In the genomic region with DNA sequence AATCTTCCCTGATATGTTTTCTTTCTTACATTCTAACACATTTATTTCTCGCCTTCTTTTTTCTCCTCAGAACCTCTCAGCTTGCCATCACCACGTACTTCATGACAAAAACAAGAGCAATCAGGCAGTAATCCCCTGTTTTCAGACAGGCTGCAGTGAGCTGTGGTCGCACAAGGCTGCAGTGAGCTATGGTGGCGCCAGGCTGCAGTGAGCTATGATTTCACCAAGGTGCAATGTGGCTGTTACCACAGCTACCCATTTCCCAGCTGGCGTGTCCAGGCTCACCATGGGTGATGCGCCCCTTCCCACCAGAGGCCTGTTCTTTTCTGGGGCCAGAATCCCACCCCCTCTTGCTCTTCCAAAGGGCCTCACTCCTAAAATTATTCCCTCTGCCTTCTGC, we compare ENCODE assay signal across 20 cellular contexts. TPM values are rescaled to one million over a fixed set of nuclear protein-coding genes. Genes with fewer than 3 reads are reported as not detected.
A peak's percentile ranks its signal among the peaks of the same experiment; 100 is the strongest.
DNase-seq lines count a peak whose midpoint lies in the region; ATAC-seq and TF ChIP-seq lines count a peak whose summit lies in the region.
"Had no signal": no experiment of that assay in that cellular context is flagged by ENCODE, and none has a peak within 500 bp of the region (broad histone marks: within the 10 kb centered on the region; RNA-seq: fewer than 3 reads in every experiment).

No MANE protein-coding gene starts in this region.

- H3K4me1 ChIP-seq in HEK293 (ENCODE audit: control insufficient read depth, insufficient read depth, low read length) (no peaks in the 10 kb centered on the region), SJCRH30 (no peaks in the 10 kb centered on the region), neuronal stem cell (ENCODE audit: control insufficient read depth in 2 of 2, insufficient read depth in 1 of 2, low read depth in 1 of 2, low read length in 2 of 2) (no peaks in the 10 kb centered on the region), gastrocnemius medialis (peaks cover 5 to 12% of the 10 kb centered on the region in 2 donors)
- H3K4me1 ChIP-seq: pancreas had no signal

- DNase-seq in SJCRH30: peak; percentile 27 to 31
- no peak for DNase-seq in neuronal stem cell (ENCODE audit: low spot score)
- DNase-seq in gastrocnemius medialis: no peak
- DNase-seq in SIG-M5 treated with dmso at 0.1 percent for 504 hours (lab: John Stamatoyannopoulos, UW; ENCODE audit: unreplicated experiment): no peak
- no peak for DNase-seq in germinal center (ENCODE audit: low spot score)
- DNase-seq: caudate nucleus; CD8-positive, alpha-beta memory T cell; DND-41; H7; Kasumi-1; NCI-H1436; pancreas; stimulated activated CD4-positive, alpha-beta T cell treated with anti-CD3 and anti-CD28 coated beads, Interleukin-2, amount 100 ng/mL, for 48 hours had no signal

- H3K36me3 ChIP-seq in HEK293 (ENCODE audit: control insufficient read depth in 2 of 2, insufficient read depth in 1 of 2, low read length in 2 of 2) (no peaks in the 10 kb centered on the region), SJCRH30 (no peaks in the 10 kb centered on the region), neuronal stem cell (replicated peaks in 1 of 2; ENCODE audit: control insufficient read depth in 2 of 2, insufficient read depth in 2 of 2, low read length in 2 of 2) (no peaks in the 10 kb centered on the region), gastrocnemius medialis (no peaks in the 10 kb centered on the region)
- H3K36me3 ChIP-seq: esophagus muscularis mucosa, pancreas had no signal

- no peak overlapping the region for H3K4me3 ChIP-seq in HEK293 (ENCODE audit: low read depth, low read length)
- no peak overlapping the region for H3K4me3 ChIP-seq in SJCRH30
- no peak overlapping the region for H3K4me3 ChIP-seq in neuronal stem cell (ENCODE audit: low read length in 2 of 2)
- no peak overlapping the region for H3K4me3 ChIP-seq in gastrocnemius medialis
- H3K4me3 ChIP-seq: esophagus muscularis mucosa, pancreas had no signal

- H3K9ac ChIP-seq in neuronal stem cell (ENCODE audit: low read depth, low read length, poor library complexity): no peak overlapping the region

- H3K9me3 ChIP-seq in HEK293 (ENCODE audit: control insufficient read depth, insufficient read depth, low read depth, low read length): no peaks in the 10 kb centered on the region
- H3K9me3 ChIP-seq in SJCRH30 (replicated peaks): no peaks in the 10 kb centered on the region; the same call in 1 of the 2 replicates
- H3K9me3 ChIP-seq in neuronal stem cell (replicated peaks in 1 of 2; ENCODE audit: control insufficient read depth in 2 of 2, insufficient read depth in 1 of 2, low read depth in 1 of 2, low read length in 2 of 2): no peaks in the 10 kb centered on the region
- H3K9me3 ChIP-seq in gastrocnemius medialis: no peaks in the 10 kb centered on the region
- H3K9me3 ChIP-seq: esophagus muscularis mucosa, pancreas had no signal

- H3K27ac ChIP-seq in HEK293 (ENCODE audit: extremely low read depth, low read depth, low read length) (no peak overlapping the region), SJCRH30 (no peak overlapping the region), neuronal stem cell (replicated peaks; ENCODE audit: low read length) (no peak overlapping the region), gastrocnemius medialis (no peak overlapping the region)
- H3K27ac ChIP-seq: esophagus muscularis mucosa, pancreas had no signal

- H3K18ac ChIP-seq in neuronal stem cell (ENCODE audit: low read length): peak overlapping the region; percentile 35

- intact Hi-C loops in gastrocnemius medialis (cut with DNase I; ENCODE audit: low total_unique reads): no loop called here

- H3K14ac ChIP-seq in neuronal stem cell (ENCODE audit: low read length): no peak overlapping the region

- H3K79me1 ChIP-seq in neuronal stem cell (ENCODE audit: low read depth, low read length): no peaks in the 10 kb centered on the region

- no peak overlapping the region for H4K91ac ChIP-seq in neuronal stem cell (ENCODE audit: low read depth, low read length, poor library complexity)

- no peak overlapping the region for H3K4me2 ChIP-seq in neuronal stem cell (ENCODE audit: insufficient read depth, low read length, poor library complexity, severe bottlenecking)

- H4K8ac ChIP-seq in neuronal stem cell (ENCODE audit: low read depth, low read length): no peak overlapping the region

- no peak overlapping the region for H2BK120ac ChIP-seq in neuronal stem cell (ENCODE audit: low read depth, low read length)

- CTCF ChIA-PET in HEK293 (lab: Yijun Ruan, JAX): interaction anchor here (0.8 to 1.7 kb wide), 4 partner anchors 8 to 105 kb away, joined by 3 to 6 read pairs (median 4); no protein-coding TSS in a partner anchor

- TF ChIP-seq CTCF in HEK293 (tag by site-specific recombination; IDR thresholded peaks at IDR 0.05): no peak
- no peak for TF ChIP-seq CTCF in gastrocnemius medialis (IDR thresholded peaks at IDR 0.05 in 4 of 5, conservative IDR thresholded peaks at IDR 0.05 in 1 of 5)

- no peak for ATAC-seq in gastrocnemius medialis
- ATAC-seq: pancreas had no signal

- no peak for TF ChIP-seq POLR2A in gastrocnemius medialis (IDR thresholded peaks at IDR 0.05)

- WGBS in neuronal stem cell (ENCODE audit: extremely low coverage in 2 of 2, insufficient read length in 2 of 2, insufficient replicate concordance in 1 of 2), 2 donors: 100% methylated on average over 1 of the region's 6 CpGs; no CpG with 5 or more reads in 1 of the 2 donors

- H2BK5ac ChIP-seq in neuronal stem cell (ENCODE audit: low read length): no peak overlapping the region

- no peak overlapping the region for H2AK5ac ChIP-seq in neuronal stem cell (ENCODE audit: low read depth, low read length)

- in situ Hi-C loops in gastrocnemius medialis (cut with MboI; ENCODE audit: low sequenced_read_pairs in 4 of 4): loop anchor here in 1 of 4 donors (25.0 kb wide), 1 partner anchor 212 kb away; the partner anchor contains the start of gene MAPRE3

- no peak overlapping the region for H3K23ac ChIP-seq in neuronal stem cell (ENCODE audit: low read depth, low read length, poor library complexity)

- H2BK12ac ChIP-seq in neuronal stem cell (ENCODE audit: low read length): no peak overlapping the region

- no peak overlapping the region for H2BK15ac ChIP-seq in neuronal stem cell (ENCODE audit: low read length)

- H3K4ac ChIP-seq in neuronal stem cell (ENCODE audit: low read length): no peak overlapping the region

- POLR2A ChIA-PET in HEK293 (lab: Yijun Ruan, JAX): interaction anchor here (0.7 kb wide), 1 partner anchor 263 kb away, joined by 4 read pairs; no protein-coding TSS in a partner anchor

- H3K27me3 ChIP-seq in SJCRH30: peaks cover 26% of the 10 kb centered on the region
- peaks cover 0 to 49% (median 4%) of the 10 kb centered on the region in 3 experiments for H3K27me3 ChIP-seq in neuronal stem cell (ENCODE audit: control insufficient read depth in 3 of 3, insufficient read depth in 3 of 3, low read depth in 1 of 3, low read length in 3 of 3)
- H3K27me3 ChIP-seq in gastrocnemius medialis: no peaks in the 10 kb centered on the region
- H3K27me3 ChIP-seq: pancreas had no signal

- no peak overlapping the region for H2AFZ ChIP-seq in neuronal stem cell (ENCODE audit: low read length)

TF ChIP-seq in HEK293, 187 proteins besides CTCF, POLR2A, EP300 and RAD21:
- TF ChIP-seq, protein P1, sequence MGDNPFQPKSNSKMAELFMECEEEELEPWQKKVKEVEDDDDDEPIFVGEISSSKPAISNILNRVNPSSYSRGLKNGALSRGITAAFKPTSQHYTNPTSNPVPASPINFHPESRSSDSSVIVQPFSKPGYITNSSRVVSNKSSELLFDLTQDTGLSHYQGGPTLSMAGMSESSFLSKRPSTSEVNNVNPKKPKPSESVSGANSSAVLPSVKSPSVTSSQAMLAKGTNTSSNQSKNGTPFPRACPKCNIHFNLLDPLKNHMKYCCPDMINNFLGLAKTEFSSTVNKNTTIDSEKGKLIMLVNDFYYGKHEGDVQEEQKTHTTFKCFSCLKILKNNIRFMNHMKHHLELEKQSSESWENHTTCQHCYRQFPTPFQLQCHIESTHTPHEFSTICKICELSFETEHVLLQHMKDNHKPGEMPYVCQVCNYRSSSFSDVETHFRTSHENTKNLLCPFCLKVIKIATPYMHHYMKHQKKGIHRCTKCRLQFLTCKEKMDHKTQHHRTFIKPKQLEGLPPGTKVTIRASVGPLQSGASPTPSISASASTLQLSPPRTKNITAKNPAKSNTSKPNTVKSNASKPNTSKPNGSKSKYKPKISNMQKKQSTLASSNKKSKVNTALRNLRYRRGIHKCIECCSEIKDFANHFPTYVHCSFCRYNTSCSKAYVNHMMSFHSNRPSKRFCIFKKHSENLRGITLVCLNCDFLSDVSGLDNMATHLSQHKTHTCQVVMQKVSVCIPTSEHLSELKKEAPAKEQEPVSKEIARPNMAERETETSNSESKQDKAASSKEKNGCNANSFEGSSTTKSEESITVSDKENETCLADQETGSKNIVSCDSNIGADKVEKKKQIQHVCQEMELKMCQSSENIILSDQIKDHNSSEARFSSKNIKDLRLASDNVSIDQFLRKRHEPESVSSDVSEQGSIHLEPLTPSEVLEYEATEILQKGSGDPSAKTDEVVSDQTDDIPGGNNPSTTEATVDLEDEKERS (tag by site-specific recombination; IDR thresholded peaks at IDR 0.05): no peak
- TF ChIP-seq ZSCAN23 (tag by site-specific recombination; IDR thresholded peaks at IDR 0.05): no peak
- TF ChIP-seq ZBTB17 (tag by site-specific recombination; IDR thresholded peaks at IDR 0.05): 0 out of 2 replicates have a peak, but pooled peaks have one; percentile 37
TF ChIP-seq in HEK293: peak in this region for 1.

RNA-seq across cellular contexts. Expression of gene TCF23, which starts 25.8 kb away (rescaled TPM):
- not detected in 2 replicates for total RNA-seq in SJCRH30 (2014; rRNA removed; shearing (Covaris generic))
- polyA plus RNA-seq in neuronal stem cell (2013, experiment 1 of 2): 0.01 TPM
- not detected for polyA plus RNA-seq in neuronal stem cell (2013, experiment 2 of 2)
- total RNA-seq in gastrocnemius medialis: under 1 TPM in 1 of 4 donors, not detected in 3; 0.20 TPM
- total RNA-seq: activated T-helper 2 cell treated with anti-CD3 and anti-CD28 coated beads, Interferon-gamma antibody, Interleukin-2, Interleukin-4, amounts not matched to agents 10 μg/mL and 5 μg/mL and 100 μg/mL, durations not matched to agents 14 hours and 24 hours and 36 hours; CD8-positive, alpha-beta memory T cell; esophagus muscularis mucosa; H7; lower leg skin; T-helper 2 cell treated with Interferon-gamma antibody and Interleukin-4, amounts not matched to agents 100 ng/mL and 5 ng/mL, for 36 hours had no signal
- polyA plus RNA-seq: CD8-positive, alpha-beta memory T cell; pancreas had no signal

RNA-seq across cellular contexts. Expression of gene PRR30, which starts 35.4 kb away (rescaled TPM):
- not detected in 2 replicates for total RNA-seq in SJCRH30 (2014; rRNA removed; shearing (Covaris generic))
- not detected for polyA plus RNA-seq in neuronal stem cell (2013, experiment 1 of 2)
- not detected for polyA plus RNA-seq in neuronal stem cell (2013, experiment 2 of 2)
- not detected for total RNA-seq in gastrocnemius medialis
- total RNA-seq: activated T-helper 2 cell treated with anti-CD3 and anti-CD28 coated beads, Interferon-gamma antibody, Interleukin-2, Interleukin-4, amounts not matched to agents 10 μg/mL and 5 μg/mL and 100 μg/mL, durations not matched to agents 14 hours and 24 hours and 36 hours; CD8-positive, alpha-beta memory T cell; esophagus muscularis mucosa; H7; lower leg skin; pancreas; subcutaneous adipose tissue; T-helper 2 cell treated with Interferon-gamma antibody and Interleukin-4, amounts not matched to agents 100 ng/mL and 5 ng/mL, for 36 hours had no signal
- polyA plus RNA-seq: adipose tissue; CD8-positive, alpha-beta memory T cell; pancreas had no signal

RNA-seq across cellular contexts. Expression of gene ATRAID, which starts 37.2 kb away (rescaled TPM):
- total RNA-seq in SJCRH30 (2014; rRNA removed; shearing (Covaris generic)): 172 and 182 TPM in 2 replicates
- polyA plus RNA-seq in neuronal stem cell (2013, experiment 1 of 2): 159 TPM
- polyA plus RNA-seq in neuronal stem cell (2013, experiment 2 of 2): 154 TPM
- 100 to 1,000 TPM; 131 to 203 (median 171) TPM for total RNA-seq in gastrocnemius medialis

RNA-seq across cellular contexts. Expression of gene SLC5A6, which starts 37.4 kb away (rescaled TPM):
- 74.3 and 95.9 TPM in 2 replicates for total RNA-seq in SJCRH30 (2014; rRNA removed; shearing (Covaris generic))
- 29.5 TPM for polyA plus RNA-seq in neuronal stem cell (2013, experiment 1 of 2)
- polyA plus RNA-seq in neuronal stem cell (2013, experiment 2 of 2): 28.8 TPM
- total RNA-seq in gastrocnemius medialis: 10 to 100 TPM; 19.0 to 46.5 (median 32.5) TPM

RNA-seq across cellular contexts. Expression of gene PREB, which starts 40.2 kb away (rescaled TPM):
- 62.3 and 64.8 TPM in 2 replicates for total RNA-seq in SJCRH30 (2014; rRNA removed; shearing (Covaris generic))
- 31.0 TPM for polyA plus RNA-seq in neuronal stem cell (2013, experiment 1 of 2)
- polyA plus RNA-seq in neuronal stem cell (2013, experiment 2 of 2): 31.5 TPM
- 100 to 1,000 TPM; 117 to 197 (median 154) TPM for total RNA-seq in gastrocnemius medialis

Comparison
In these comparisons a context has a peak if more than half of its experiments do, and no peak if none do; other contexts are left out.
1. DNase-seq: peak in SJCRH30 (2 of 2); none in neuronal stem cell (single experiment), gastrocnemius medialis (0 of 2), SIG-M5 treated with dmso at 0.1 percent for 504 hours (single experiment) and germinal center (single experiment).